In the genomic region with DNA sequence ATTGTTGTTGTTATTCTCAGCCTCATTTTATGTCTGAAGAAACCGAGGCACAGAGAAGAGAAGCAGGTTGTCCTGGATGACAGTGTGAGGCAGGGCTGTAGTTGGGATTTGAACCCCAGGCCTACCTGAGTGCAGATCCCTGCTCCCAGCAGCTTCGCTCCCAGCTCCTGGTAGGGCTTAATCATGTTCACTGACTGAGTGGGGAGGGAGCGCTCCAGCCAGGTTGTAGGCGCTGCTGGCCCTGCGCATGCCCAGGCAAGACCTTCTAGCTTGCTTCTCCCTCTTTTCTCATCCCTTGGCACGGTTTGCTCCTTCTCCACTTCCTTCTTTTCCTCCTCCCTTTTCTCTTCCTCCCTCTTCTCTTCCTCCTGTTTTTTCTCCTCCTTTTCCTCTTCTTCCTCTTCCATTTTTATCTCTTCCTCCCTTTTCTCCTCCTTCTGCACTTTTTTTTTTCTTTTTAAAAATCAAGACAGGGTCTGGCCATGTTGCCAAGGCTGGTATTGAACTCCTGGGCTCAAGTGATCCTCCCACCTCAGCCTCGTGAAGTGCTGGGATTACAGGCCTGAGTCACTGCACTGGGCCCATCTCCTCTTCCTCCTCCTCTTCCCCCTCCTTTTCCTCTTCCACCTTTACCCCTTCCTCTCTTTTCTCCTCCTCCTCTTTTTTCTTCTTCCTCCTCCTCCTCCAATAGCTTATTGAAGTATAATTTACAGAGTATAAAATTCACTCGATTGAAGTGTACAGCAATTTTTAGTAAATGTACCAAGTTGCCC, we compare ENCODE assay signal across 11 cellular contexts.
DNase-seq lines count a peak whose midpoint lies in the region; ATAC-seq, FAIRE-seq and TF ChIP-seq lines count a peak whose summit lies in the region.
"Had no signal": no experiment of that assay in that cellular context is flagged by ENCODE, and none has a peak within 500 bp of the region (broad histone marks: within the 10 kb centered on the region; RNA-seq: fewer than 3 reads in every experiment).

No MANE protein-coding gene starts in this region.

- no peak for DNase-seq in activated T-cell treated with anti-CD3 and anti-CD28 coated beads, Interleukin-2, amount 50 U/mL, for 4 hours
- no peak for DNase-seq in activated T-cell treated with anti-CD3 and anti-CD28 coated beads, Interleukin-2, amount 50 U/mL, for 1 hour
- DNase-seq in activated CD8-positive, alpha-beta T cell treated with anti-CD3 and anti-CD28 coated beads for 36 hours = no peak
- peak; percentile 25 for DNase-seq in endothelial cell of umbilical vein (ENCODE audit: low read depth, low spot score)
- no peak for DNase-seq in stimulated activated naive CD8-positive, alpha-beta T cell treated with anti-CD3 and anti-CD28 coated beads, Interleukin-15, amount 100 ng/mL, for 72 hours
- no peak for DNase-seq in H54 (ENCODE audit: insufficient read length, low spot score)
- DNase-seq in glomerular visceral epithelial cell (ENCODE audit: extremely low spot score) = no peak
- DNase-seq: lower lobe of right lung had no signal

- peak overlapping the region; percentile 4 for H3K27ac ChIP-seq in endothelial cell of umbilical vein (ENCODE audit: insufficient read depth, low read depth, low read length)
- H3K27ac ChIP-seq: hepatocyte, lower lobe of right lung had no signal

- intact Hi-C loops in activated CD8-positive, alpha-beta T cell treated with anti-CD3 and anti-CD28 coated beads for 36 hours (cut with micrococcal nuclease) = no loop called here
- intact Hi-C loops in endothelial cell of umbilical vein (cut with micrococcal nuclease) = no loop called here

- CTCF ChIA-PET in activated CD8-positive, alpha-beta T cell treated with anti-CD3 and anti-CD28 coated beads for 36 hours (lab: Charles Lee) = interaction anchor here (1.0 to 5.3 kb wide), 7 partner anchors 9 to 123 kb away, joined by 3 to 45 read pairs (median 6); no protein-coding TSS in a partner anchor
- CTCF ChIA-PET in endothelial cell of umbilical vein (lab: Charles Lee) = interaction anchor here (0.8 to 1.9 kb wide), 2 partner anchors 13 to 658 kb away, joined by 3 to 4 read pairs; no protein-coding TSS in a partner anchor

- FAIRE-seq in endothelial cell of umbilical vein (lab: Jason Lieb, UNC) (peak; percentile 42), H54 (lab: Jason Lieb, UNC) (no peak)
- FAIRE-seq: GM12891 had no signal

- no peak for TF ChIP-seq POLR2A in endothelial cell of umbilical vein (IDR thresholded peaks at IDR 0.05; ENCODE audit: low read depth, low read length)
- TF ChIP-seq POLR2A in H54 (IDR thresholded peaks at IDR 0.05; ENCODE audit: low read depth, low read length) = no peak

- no peaks in the 10 kb centered on the region for H3K9me3 Mint-ChIP-seq in activated T-cell treated with anti-CD3 and anti-CD28 coated beads, Interleukin-2, amount 50 U/mL, for 4 hours
- no peaks in the 10 kb centered on the region for H3K9me3 Mint-ChIP-seq in activated CD8-positive, alpha-beta T cell treated with anti-CD3 and anti-CD28 coated beads for 36 hours
- H3K9me3 Mint-ChIP-seq in stimulated activated naive CD8-positive, alpha-beta T cell treated with anti-CD3 and anti-CD28 coated beads, Interleukin-15, amount 100 ng/mL, for 72 hours = no peaks in the 10 kb centered on the region

- dilution Hi-C loops in endothelial cell of umbilical vein (cut with MboI; ENCODE audit: extremely low pct_ligation_motif_present, low sequenced_read_pairs) = no loop called here

- H4K20me1 ChIP-seq in endothelial cell of umbilical vein (replicated peaks; ENCODE audit: control insufficient read depth, extremely low read depth, insufficient read depth, low read length) = no peaks in the 10 kb centered on the region

- no peak for TF ChIP-seq CTCF in activated CD8-positive, alpha-beta T cell treated with anti-CD3 and anti-CD28 coated beads for 36 hours (IDR thresholded peaks at IDR 0.05)
- no peak for TF ChIP-seq CTCF in endothelial cell of umbilical vein (IDR thresholded peaks at IDR 0.05; ENCODE audit: extremely low read depth in 1 of 2, insufficient read depth in 1 of 2, low read depth in 1 of 2, low read length in 2 of 2)

- H3K36me3 Mint-ChIP-seq in activated T-cell treated with anti-CD3 and anti-CD28 coated beads, Interleukin-2, amount 50 U/mL, for 4 hours (ENCODE audit: insufficient read depth) = no peaks in the 10 kb centered on the region
- no peaks in the 10 kb centered on the region for H3K36me3 Mint-ChIP-seq in activated CD8-positive, alpha-beta T cell treated with anti-CD3 and anti-CD28 coated beads for 36 hours (ENCODE audit: low read depth)

- BruUV-seq in endothelial cell of umbilical vein (replicated peaks; lab: Mats Ljungman, UMichigan) = no TSS peak

- no peaks in the 10 kb centered on the region for H3K9me1 ChIP-seq in endothelial cell of umbilical vein (replicated peaks; ENCODE audit: control insufficient read depth, extremely low read depth, insufficient read depth, low read length)

- H3K4me3 ChIP-seq in endothelial cell of umbilical vein (replicated peaks in 1 of 3; ENCODE audit: insufficient read depth in 1 of 3, low read depth in 1 of 3, low read length in 3 of 3) = no peak overlapping the region
- H3K4me3 ChIP-seq: hepatocyte, lower lobe of right lung had no signal

- no peaks in the 10 kb centered on the region for H3K27me3 ChIP-seq in endothelial cell of umbilical vein (ENCODE audit: control insufficient read depth in 2 of 2, insufficient read depth in 2 of 2, low read length in 2 of 2)
- H3K27me3 ChIP-seq: hepatocyte had no signal

- peaks cover 13% of the 10 kb centered on the region for H3K4me1 ChIP-seq in endothelial cell of umbilical vein (ENCODE audit: control insufficient read depth, extremely low read depth, insufficient read depth, low read length)
- H3K4me1 ChIP-seq: lower lobe of right lung had no signal

- no peaks in the 10 kb centered on the region for H3K36me3 ChIP-seq in endothelial cell of umbilical vein (ENCODE audit: control insufficient read depth in 2 of 2, extremely low read depth in 1 of 2, insufficient read depth in 2 of 2, low read length in 2 of 2)
- H3K36me3 ChIP-seq: lower lobe of right lung had no signal

- H3K79me2 ChIP-seq in endothelial cell of umbilical vein (ENCODE audit: control insufficient read depth, insufficient read depth, low read length) = no peaks in the 10 kb centered on the region

- H3K9me3 ChIP-seq in endothelial cell of umbilical vein (replicated peaks; ENCODE audit: control insufficient read depth, insufficient read depth, low read length) = no peaks in the 10 kb centered on the region
- H3K9me3 ChIP-seq: lower lobe of right lung had no signal

- peak overlapping the region; percentile 58 for H3K4me3 Mint-ChIP-seq in activated T-cell treated with anti-CD3 and anti-CD28 coated beads, Interleukin-2, amount 50 U/mL, for 4 hours
- H3K4me3 Mint-ChIP-seq in activated CD8-positive, alpha-beta T cell treated with anti-CD3 and anti-CD28 coated beads for 36 hours = peak overlapping the region; percentile 67
- H3K4me3 Mint-ChIP-seq in stimulated activated naive CD8-positive, alpha-beta T cell treated with anti-CD3 and anti-CD28 coated beads, Interleukin-15, amount 100 ng/mL, for 72 hours = peak overlapping the region; percentile 78 to 89

- H3K27me3 Mint-ChIP-seq in activated T-cell treated with anti-CD3 and anti-CD28 coated beads, Interleukin-2, amount 50 U/mL, for 4 hours (ENCODE audit: low read depth) = peaks cover 3% of the 10 kb centered on the region
- no peaks in the 10 kb centered on the region for H3K27me3 Mint-ChIP-seq in activated CD8-positive, alpha-beta T cell treated with anti-CD3 and anti-CD28 coated beads for 36 hours
- H3K27me3 Mint-ChIP-seq in stimulated activated naive CD8-positive, alpha-beta T cell treated with anti-CD3 and anti-CD28 coated beads, Interleukin-15, amount 100 ng/mL, for 72 hours = no peaks in the 10 kb centered on the region

- POLR2A ChIA-PET in activated CD8-positive, alpha-beta T cell treated with anti-CD3 and anti-CD28 coated beads for 36 hours (lab: Charles Lee) = interaction anchor here (2.0 to 6.4 kb wide), 4 partner anchors 9 to 25 kb away, joined by 6 to 44 read pairs (median 8); no protein-coding TSS in a partner anchor
- POLR2A ChIA-PET in endothelial cell of umbilical vein (lab: Charles Lee) = no interaction called here

- H3K4me2 ChIP-seq in endothelial cell of umbilical vein (ENCODE audit: insufficient read depth, low read length) = no peak overlapping the region
- H3K4me2 ChIP-seq: hepatocyte had no signal

- no peak overlapping the region for H3K9ac ChIP-seq in endothelial cell of umbilical vein (replicated peaks; ENCODE audit: extremely low read depth, insufficient read depth, low read length)

- ATAC-seq in activated T-cell treated with anti-CD3 and anti-CD28 coated beads, Interleukin-2, amount 50 U/mL, for 4 hours = no peak
- ATAC-seq in activated CD8-positive, alpha-beta T cell treated with anti-CD3 and anti-CD28 coated beads for 36 hours = no peak
- ATAC-seq in stimulated activated naive CD8-positive, alpha-beta T cell treated with anti-CD3 and anti-CD28 coated beads, Interleukin-15, amount 100 ng/mL, for 72 hours = no peak
- ATAC-seq in HG03469 (IDR thresholded peaks at IDR 0.05; ENCODE audit: unreplicated experiment) = no peak

- H3K4me1 Mint-ChIP-seq in activated T-cell treated with anti-CD3 and anti-CD28 coated beads, Interleukin-2, amount 50 U/mL, for 4 hours (ENCODE audit: low read depth) = peaks cover 65% of the 10 kb centered on the region
- peaks cover 81% of the 10 kb centered on the region for H3K4me1 Mint-ChIP-seq in activated CD8-positive, alpha-beta T cell treated with anti-CD3 and anti-CD28 coated beads for 36 hours (ENCODE audit: low read depth)
- peaks cover 92% of the 10 kb centered on the region for H3K4me1 Mint-ChIP-seq in stimulated activated naive CD8-positive, alpha-beta T cell treated with anti-CD3 and anti-CD28 coated beads, Interleukin-15, amount 100 ng/mL, for 72 hours

- H3K27ac Mint-ChIP-seq in activated CD8-positive, alpha-beta T cell treated with anti-CD3 and anti-CD28 coated beads for 36 hours = peak overlapping the region; percentile 90
- H3K27ac Mint-ChIP-seq in stimulated activated naive CD8-positive, alpha-beta T cell treated with anti-CD3 and anti-CD28 coated beads, Interleukin-15, amount 100 ng/mL, for 72 hours = peak overlapping the region; percentile 97 to 99

- H2AFZ ChIP-seq in endothelial cell of umbilical vein (ENCODE audit: low read depth, low read length) = no peak overlapping the region
- H2AFZ ChIP-seq: hepatocyte had no signal

TF ChIP-seq in endothelial cell of umbilical vein, 7 proteins besides CTCF, POLR2A, EP300 and RAD21:
- TF ChIP-seq MYC (IDR thresholded peaks at IDR 0.05; ENCODE audit: low read depth, low read length) = no peak
TF ChIP-seq in endothelial cell of umbilical vein: peak in this region for 0.
